ENCODE assay signal across 1 cellular context in the genomic region with DNA sequence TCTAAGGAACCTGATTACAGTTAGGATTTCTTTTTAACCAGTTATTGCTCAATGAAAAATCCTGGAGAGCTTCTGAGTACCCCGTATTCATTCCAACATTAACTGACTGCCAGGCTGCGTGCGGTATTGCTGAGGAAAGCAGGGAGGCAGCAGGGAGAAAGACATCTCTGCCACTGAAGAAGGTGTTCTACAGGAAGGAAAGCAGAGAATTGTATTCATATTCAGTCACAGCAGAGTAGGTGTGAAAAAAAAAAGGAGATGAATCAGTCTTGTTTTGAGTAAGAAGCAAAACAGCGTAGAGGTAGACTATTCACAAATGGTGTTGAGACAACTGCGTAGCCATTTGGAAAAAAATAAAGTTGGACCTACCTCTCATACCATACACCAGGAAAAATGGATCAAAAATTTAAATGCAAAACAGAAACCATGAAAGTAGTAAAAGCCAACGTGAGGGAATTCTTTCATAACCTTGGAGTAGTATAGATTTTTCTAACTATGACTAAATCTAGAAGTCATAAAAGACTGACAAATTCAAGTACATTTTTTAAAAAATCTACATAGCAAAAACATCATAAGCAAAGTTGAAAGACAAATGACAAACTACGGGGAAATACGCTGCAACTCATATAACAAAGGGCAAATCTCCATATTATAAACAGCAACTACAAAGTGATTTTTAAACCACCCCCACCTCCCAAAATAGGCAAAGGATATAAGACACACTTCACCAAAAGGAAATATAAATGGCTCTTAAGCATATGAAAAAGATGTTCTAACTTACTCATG.
TF ChIP-seq lines count a peak whose summit lies in the region.

No MANE protein-coding gene starts in this region.

TF ChIP-seq in GM12878, 131 proteins besides CTCF, POLR2A, EP300 and RAD21 (continued from another document):
- 0 out of 2 replicates have a peak, but pooled peaks have one; percentile 41 for TF ChIP-seq SREBF1 (IDR thresholded peaks at IDR 0.05; ENCODE audit: low read length)
- TF ChIP-seq MTA2 (IDR thresholded peaks at IDR 0.05; ENCODE audit: low read depth), result peak; percentile 36
- TF ChIP-seq TAF1 (IDR thresholded peaks at IDR 0.05; ENCODE audit: borderline replicate concordance, low read depth, low read length), result no peak
- TF ChIP-seq KLF5 (IDR thresholded peaks at IDR 0.05; ENCODE audit: partially characterized antibody), result no peak
- TF ChIP-seq MXI1 (IDR thresholded peaks at IDR 0.05; ENCODE audit: low read depth, low read length), result no peak
- no peak for TF ChIP-seq ASH2L (IDR thresholded peaks at IDR 0.05; ENCODE audit: borderline replicate concordance, low read depth)
- no peak for TF ChIP-seq BCL11A (IDR thresholded peaks at IDR 0.05; ENCODE audit: low read depth, low read length)
- TF ChIP-seq ESRRA (IDR thresholded peaks at IDR 0.05; ENCODE audit: low read length), result no peak
- TF ChIP-seq, protein P1, sequence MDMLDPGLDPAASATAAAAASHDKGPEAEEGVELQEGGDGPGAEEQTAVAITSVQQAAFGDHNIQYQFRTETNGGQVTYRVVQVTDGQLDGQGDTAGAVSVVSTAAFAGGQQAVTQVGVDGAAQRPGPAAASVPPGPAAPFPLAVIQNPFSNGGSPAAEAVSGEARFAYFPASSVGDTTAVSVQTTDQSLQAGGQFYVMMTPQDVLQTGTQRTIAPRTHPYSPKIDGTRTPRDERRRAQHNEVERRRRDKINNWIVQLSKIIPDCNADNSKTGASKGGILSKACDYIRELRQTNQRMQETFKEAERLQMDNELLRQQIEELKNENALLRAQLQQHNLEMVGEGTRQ (IDR thresholded peaks at IDR 0.05; ENCODE audit: borderline replicate concordance, low read depth, low read length), result no peak
- TF ChIP-seq ZNF384 (IDR thresholded peaks at IDR 0.05; ENCODE audit: borderline replicate concordance, low read depth, low read length), result peak; percentile 97
- TF ChIP-seq PAX5 (IDR thresholded peaks at IDR 0.05; ENCODE audit: borderline replicate concordance, low read depth, low read length), result peak; percentile 42; the same call in 1 of the 2 replicates
- TF ChIP-seq, protein P2, sequence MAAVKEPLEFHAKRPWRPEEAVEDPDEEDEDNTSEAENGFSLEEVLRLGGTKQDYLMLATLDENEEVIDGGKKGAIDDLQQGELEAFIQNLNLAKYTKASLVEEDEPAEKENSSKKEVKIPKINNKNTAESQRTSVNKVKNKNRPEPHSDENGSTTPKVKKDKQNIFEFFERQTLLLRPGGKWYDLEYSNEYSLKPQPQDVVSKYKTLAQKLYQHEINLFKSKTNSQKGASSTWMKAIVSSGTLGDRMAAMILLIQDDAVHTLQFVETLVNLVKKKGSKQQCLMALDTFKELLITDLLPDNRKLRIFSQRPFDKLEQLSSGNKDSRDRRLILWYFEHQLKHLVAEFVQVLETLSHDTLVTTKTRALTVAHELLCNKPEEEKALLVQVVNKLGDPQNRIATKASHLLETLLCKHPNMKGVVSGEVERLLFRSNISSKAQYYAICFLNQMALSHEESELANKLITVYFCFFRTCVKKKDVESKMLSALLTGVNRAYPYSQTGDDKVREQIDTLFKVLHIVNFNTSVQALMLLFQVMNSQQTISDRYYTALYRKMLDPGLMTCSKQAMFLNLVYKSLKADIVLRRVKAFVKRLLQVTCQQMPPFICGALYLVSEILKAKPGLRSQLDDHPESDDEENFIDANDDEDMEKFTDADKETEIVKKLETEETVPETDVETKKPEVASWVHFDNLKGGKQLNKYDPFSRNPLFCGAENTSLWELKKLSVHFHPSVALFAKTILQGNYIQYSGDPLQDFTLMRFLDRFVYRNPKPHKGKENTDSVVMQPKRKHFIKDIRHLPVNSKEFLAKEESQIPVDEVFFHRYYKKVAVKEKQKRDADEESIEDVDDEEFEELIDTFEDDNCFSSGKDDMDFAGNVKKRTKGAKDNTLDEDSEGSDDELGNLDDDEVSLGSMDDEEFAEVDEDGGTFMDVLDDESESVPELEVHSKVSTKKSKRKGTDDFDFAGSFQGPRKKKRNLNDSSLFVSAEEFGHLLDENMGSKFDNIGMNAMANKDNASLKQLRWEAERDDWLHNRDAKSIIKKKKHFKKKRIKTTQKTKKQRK (IDR thresholded peaks at IDR 0.05; ENCODE audit: low read depth, low read length), result no peak
- TF ChIP-seq, protein P3, sequence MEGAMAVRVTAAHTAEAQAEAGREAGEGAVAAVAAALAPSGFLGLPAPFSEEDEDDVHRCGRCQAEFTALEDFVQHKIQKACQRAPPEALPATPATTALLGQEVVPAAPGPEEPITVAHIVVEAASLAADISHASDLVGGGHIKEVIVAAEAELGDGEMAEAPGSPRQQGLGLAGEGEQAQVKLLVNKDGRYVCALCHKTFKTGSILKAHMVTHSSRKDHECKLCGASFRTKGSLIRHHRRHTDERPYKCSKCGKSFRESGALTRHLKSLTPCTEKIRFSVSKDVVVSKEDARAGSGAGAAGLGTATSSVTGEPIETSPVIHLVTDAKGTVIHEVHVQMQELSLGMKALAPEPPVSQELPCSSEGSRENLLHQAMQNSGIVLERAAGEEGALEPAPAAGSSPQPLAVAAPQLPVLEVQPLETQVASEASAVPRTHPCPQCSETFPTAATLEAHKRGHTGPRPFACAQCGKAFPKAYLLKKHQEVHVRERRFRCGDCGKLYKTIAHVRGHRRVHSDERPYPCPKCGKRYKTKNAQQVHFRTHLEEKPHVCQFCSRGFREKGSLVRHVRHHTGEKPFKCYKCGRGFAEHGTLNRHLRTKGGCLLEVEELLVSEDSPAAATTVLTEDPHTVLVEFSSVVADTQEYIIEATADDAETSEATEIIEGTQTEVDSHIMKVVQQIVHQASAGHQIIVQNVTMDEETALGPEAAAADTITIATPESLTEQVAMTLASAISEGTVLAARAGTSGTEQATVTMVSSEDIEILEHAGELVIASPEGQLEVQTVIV (IDR thresholded peaks at IDR 0.05; ENCODE audit: borderline replicate concordance, partially characterized antibody), result no peak
- TF ChIP-seq MYB (IDR thresholded peaks at IDR 0.05; ENCODE audit: borderline replicate concordance, low read depth, low read length), result no peak
- no peak for TF ChIP-seq TARDBP (IDR thresholded peaks at IDR 0.05; ENCODE audit: borderline replicate concordance)
- TF ChIP-seq CHD2 (IDR thresholded peaks at IDR 0.05; ENCODE audit: borderline replicate concordance, low read depth, low read length), result no peak
- TF ChIP-seq TCF12 (IDR thresholded peaks at IDR 0.05; ENCODE audit: low read depth, low read length), result no peak
- peak; percentile 65 for TF ChIP-seq DPF2 (IDR thresholded peaks at IDR 0.05)
- TF ChIP-seq, protein P4, sequence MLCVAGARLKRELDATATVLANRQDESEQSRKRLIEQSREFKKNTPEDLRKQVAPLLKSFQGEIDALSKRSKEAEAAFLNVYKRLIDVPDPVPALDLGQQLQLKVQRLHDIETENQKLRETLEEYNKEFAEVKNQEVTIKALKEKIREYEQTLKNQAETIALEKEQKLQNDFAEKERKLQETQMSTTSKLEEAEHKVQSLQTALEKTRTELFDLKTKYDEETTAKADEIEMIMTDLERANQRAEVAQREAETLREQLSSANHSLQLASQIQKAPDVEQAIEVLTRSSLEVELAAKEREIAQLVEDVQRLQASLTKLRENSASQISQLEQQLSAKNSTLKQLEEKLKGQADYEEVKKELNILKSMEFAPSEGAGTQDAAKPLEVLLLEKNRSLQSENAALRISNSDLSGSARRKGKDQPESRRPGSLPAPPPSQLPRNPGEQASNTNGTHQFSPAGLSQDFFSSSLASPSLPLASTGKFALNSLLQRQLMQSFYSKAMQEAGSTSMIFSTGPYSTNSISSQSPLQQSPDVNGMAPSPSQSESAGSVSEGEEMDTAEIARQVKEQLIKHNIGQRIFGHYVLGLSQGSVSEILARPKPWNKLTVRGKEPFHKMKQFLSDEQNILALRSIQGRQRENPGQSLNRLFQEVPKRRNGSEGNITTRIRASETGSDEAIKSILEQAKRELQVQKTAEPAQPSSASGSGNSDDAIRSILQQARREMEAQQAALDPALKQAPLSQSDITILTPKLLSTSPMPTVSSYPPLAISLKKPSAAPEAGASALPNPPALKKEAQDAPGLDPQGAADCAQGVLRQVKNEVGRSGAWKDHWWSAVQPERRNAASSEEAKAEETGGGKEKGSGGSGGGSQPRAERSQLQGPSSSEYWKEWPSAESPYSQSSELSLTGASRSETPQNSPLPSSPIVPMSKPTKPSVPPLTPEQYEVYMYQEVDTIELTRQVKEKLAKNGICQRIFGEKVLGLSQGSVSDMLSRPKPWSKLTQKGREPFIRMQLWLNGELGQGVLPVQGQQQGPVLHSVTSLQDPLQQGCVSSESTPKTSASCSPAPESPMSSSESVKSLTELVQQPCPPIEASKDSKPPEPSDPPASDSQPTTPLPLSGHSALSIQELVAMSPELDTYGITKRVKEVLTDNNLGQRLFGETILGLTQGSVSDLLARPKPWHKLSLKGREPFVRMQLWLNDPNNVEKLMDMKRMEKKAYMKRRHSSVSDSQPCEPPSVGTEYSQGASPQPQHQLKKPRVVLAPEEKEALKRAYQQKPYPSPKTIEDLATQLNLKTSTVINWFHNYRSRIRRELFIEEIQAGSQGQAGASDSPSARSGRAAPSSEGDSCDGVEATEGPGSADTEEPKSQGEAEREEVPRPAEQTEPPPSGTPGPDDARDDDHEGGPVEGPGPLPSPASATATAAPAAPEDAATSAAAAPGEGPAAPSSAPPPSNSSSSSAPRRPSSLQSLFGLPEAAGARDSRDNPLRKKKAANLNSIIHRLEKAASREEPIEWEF (IDR thresholded peaks at IDR 0.05; ENCODE audit: insufficient replicate concordance, low read depth, low read length), result no peak
- no peak for TF ChIP-seq BHLHE40 (IDR thresholded peaks at IDR 0.05; ENCODE audit: borderline replicate concordance in 1 of 2, low read depth in 2 of 2, low read length in 1 of 2)
- no peak; a peak in 1 of 4 replicates for TF ChIP-seq ETV6 (conservative IDR thresholded peaks at IDR 0.05 in 1 of 2, IDR thresholded peaks at IDR 0.05 in 1 of 2; ENCODE audit: borderline replicate concordance in 1 of 2, low read depth in 1 of 2)
- TF ChIP-seq IRF4 (IDR thresholded peaks at IDR 0.05; ENCODE audit: low read depth, low read length), result peak; percentile 97
- TF ChIP-seq RFX5 (IDR thresholded peaks at IDR 0.05; ENCODE audit: low read depth, low read length), result no peak
- peak; percentile 15; the same call in 1 of the 2 replicates for TF ChIP-seq SMC3 (IDR thresholded peaks at IDR 0.05; ENCODE audit: borderline replicate concordance, low read length)
- TF ChIP-seq JUND (IDR thresholded peaks at IDR 0.05; ENCODE audit: low read depth, low read length), result peak; percentile 76; the same call in 1 of the 2 replicates
- TF ChIP-seq CHD4 (IDR thresholded peaks at IDR 0.05), result no peak
- no peak for TF ChIP-seq NR2F1 (conservative IDR thresholded peaks at IDR 0.05)
- no peak for TF ChIP-seq NFYA (IDR thresholded peaks at IDR 0.05; ENCODE audit: borderline replicate concordance, low read depth, low read length)
- TF ChIP-seq, protein P5, sequence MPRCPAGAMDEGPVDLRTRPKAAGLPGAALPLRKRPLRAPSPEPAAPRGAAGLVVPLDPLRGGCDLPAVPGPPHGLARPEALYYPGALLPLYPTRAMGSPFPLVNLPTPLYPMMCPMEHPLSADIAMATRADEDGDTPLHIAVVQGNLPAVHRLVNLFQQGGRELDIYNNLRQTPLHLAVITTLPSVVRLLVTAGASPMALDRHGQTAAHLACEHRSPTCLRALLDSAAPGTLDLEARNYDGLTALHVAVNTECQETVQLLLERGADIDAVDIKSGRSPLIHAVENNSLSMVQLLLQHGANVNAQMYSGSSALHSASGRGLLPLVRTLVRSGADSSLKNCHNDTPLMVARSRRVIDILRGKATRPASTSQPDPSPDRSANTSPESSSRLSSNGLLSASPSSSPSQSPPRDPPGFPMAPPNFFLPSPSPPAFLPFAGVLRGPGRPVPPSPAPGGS (IDR thresholded peaks at IDR 0.05; ENCODE audit: borderline replicate concordance, insufficient read depth, low read depth, low read length, poor library complexity, severe bottlenecking), result no peak
- TF ChIP-seq RELA (IDR thresholded peaks at IDR 0.05; ENCODE audit: borderline replicate concordance, partially characterized antibody), result no peak
- no peak for TF ChIP-seq POLR2AphosphoS2 (IDR thresholded peaks at IDR 0.05; ENCODE audit: low read depth, low read length)
- TF ChIP-seq NFIC (IDR thresholded peaks at IDR 0.05; ENCODE audit: low read depth, low read length), result peak; percentile 52; the same call in 1 of the 2 replicates
- no peak for TF ChIP-seq MEF2B (IDR thresholded peaks at IDR 0.05; ENCODE audit: partially characterized antibody, poor library complexity, severe bottlenecking)
- TF ChIP-seq IKZF2 (IDR thresholded peaks at IDR 0.05), result peak; percentile 61 to 72; a peak in 3 of 4 replicates
- TF ChIP-seq YY1 (IDR thresholded peaks at IDR 0.05; ENCODE audit: low read depth, low read length), result no peak
- no peak for TF ChIP-seq SMAD1 (IDR thresholded peaks at IDR 0.05; ENCODE audit: low read depth, partially characterized antibody)
- TF ChIP-seq TCF7 (IDR thresholded peaks at IDR 0.05; ENCODE audit: borderline replicate concordance), result no peak
